In the genomic region with DNA sequence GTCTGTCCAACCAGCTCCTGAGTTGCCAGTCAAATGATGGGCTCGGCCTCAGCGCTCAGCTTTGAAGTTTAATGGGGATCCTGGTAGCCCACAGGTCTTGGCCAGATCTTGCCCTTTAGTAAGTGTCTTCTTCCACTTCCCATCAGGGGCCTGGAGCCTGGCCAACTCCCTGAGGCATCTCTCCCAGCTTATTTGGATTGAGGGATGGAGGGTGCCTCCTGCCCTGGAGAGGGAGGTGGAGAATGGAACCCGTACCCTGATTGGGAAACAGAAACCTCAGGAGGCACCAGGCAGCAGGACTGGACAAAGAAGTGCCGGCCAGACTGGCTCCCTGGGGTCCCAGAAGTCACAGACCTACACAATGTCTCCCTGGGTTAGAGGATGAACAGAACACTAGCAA, we compare ENCODE assay signal across 13 cellular contexts.
"Had no signal": no experiment of that assay in that cellular context is flagged by ENCODE, and none has a peak within 500 bp of the region (broad histone marks: within the 10 kb centered on the region; RNA-seq: fewer than 3 reads in every experiment).

No MANE protein-coding gene starts in this region.

- H3K27ac Mint-ChIP-seq: activated CD8-positive, alpha-beta memory T cell treated with anti-CD3 and anti-CD28 coated beads, Interleukin-2, amount 10 ng/mL, durations not matched to agents 7 days and 5 days; activated T-cell treated with anti-CD3 and anti-CD28 coated beads, Interleukin-2, amount 50 U/mL, for 24 hours had no signal

- H3K9me3 Mint-ChIP-seq: activated naive CD8-positive, alpha-beta T cell treated with anti-CD3 and anti-CD28 coated beads, Interleukin-2, amount 50 U/mL, for 24 hours; activated T-cell treated with anti-CD3 and anti-CD28 coated beads, Interleukin-2, amount 50 U/mL, for 24 hours had no signal

- H3K4me3 Mint-ChIP-seq: activated CD8-positive, alpha-beta memory T cell treated with anti-CD3 and anti-CD28 coated beads, Interleukin-2, amount 10 ng/mL, durations not matched to agents 7 days and 5 days; activated naive CD8-positive, alpha-beta T cell treated with anti-CD3 and anti-CD28 coated beads, Interleukin-2, amount 50 U/mL, for 24 hours; activated T-cell treated with anti-CD3 and anti-CD28 coated beads, Interleukin-2, amount 50 U/mL, for 24 hours had no signal

- H3K27me3 Mint-ChIP-seq: activated CD8-positive, alpha-beta memory T cell treated with anti-CD3 and anti-CD28 coated beads, Interleukin-2, amount 10 ng/mL, durations not matched to agents 7 days and 5 days; activated naive CD8-positive, alpha-beta T cell treated with anti-CD3 and anti-CD28 coated beads, Interleukin-2, amount 50 U/mL, for 24 hours; activated T-cell treated with anti-CD3 and anti-CD28 coated beads, Interleukin-2, amount 50 U/mL, for 24 hours had no signal

- DNase-seq: activated CD8-positive, alpha-beta memory T cell treated with anti-CD3 and anti-CD28 coated beads, Interleukin-2, amount 10 ng/mL, durations not matched to agents 7 days and 5 days; activated gamma-delta T cell treated with Interleukin-2 at 50 U/mL for 16 hours; activated naive CD8-positive, alpha-beta T cell treated with anti-CD3 and anti-CD28 coated beads, Interleukin-2, amount 50 U/mL, for 24 hours; activated T-cell treated with anti-CD3 and anti-CD28 coated beads, Interleukin-2, amount 50 U/mL, for 24 hours; heart left ventricle; left lung; mesenchymal stem cell; pancreas; stimulated activated CD4-positive, alpha-beta T cell treated with anti-CD3 and anti-CD28 coated beads, Interleukin-15, amount 100 ng/mL, for 24 hours; stimulated activated CD4-positive, alpha-beta T cell treated with anti-CD3 and anti-CD28 coated beads, Interleukin-4, amount 100 ng/mL, for 24 hours; stomach; thyroid gland; uterus had no signal

- ATAC-seq: activated CD8-positive, alpha-beta memory T cell treated with anti-CD3 and anti-CD28 coated beads, Interleukin-2, amount 10 ng/mL, durations not matched to agents 7 days and 5 days; activated naive CD8-positive, alpha-beta T cell treated with anti-CD3 and anti-CD28 coated beads, Interleukin-2, amount 50 U/mL, for 24 hours; heart left ventricle; left lung; pancreas had no signal
